In the genomic region with DNA sequence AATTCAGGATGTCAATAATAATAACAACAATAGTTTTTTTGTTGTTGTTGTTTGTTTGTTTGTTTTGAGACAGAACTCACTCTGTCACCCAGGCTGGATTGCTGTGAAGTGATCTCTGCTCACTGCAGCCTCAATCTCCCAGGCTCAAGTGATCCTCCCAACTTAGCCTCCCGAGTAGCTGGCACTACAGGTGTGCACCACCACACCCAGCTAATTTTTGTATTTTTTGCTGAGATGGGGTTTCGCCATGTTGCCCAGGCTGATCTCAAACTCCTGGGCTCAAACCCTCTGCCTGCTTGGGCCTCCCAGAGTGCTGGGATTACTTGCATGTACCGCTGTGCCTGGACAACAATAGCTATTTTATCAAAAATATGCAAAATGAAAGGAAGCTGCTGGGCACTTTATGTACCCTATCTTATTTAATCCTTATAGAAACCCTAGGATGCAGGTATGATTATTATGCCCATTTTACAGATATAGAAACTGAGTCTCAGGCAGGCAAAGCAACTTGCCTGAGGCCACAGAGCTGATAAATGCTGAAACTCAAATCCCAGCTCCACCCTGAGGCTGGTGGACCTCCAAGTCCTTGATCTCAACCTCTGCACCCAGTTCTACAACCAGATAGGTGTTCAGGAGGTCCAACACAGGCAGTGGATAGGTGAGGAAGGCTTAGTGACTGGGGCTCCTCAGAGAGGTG, we compare ENCODE assay signal across 15 cellular contexts.
"Had no signal": no experiment of that assay in that cellular context is flagged by ENCODE, and none has a peak within 500 bp of the region (broad histone marks: within the 10 kb centered on the region; RNA-seq: fewer than 3 reads in every experiment).

No MANE protein-coding gene starts in this region.

- H3K9me3 ChIP-seq: colonic mucosa, heart left ventricle, mucosa of descending colon, neutrophil, right atrium auricular region, thyroid gland had no signal

- H3K27me3 ChIP-seq: colonic mucosa, heart left ventricle, neutrophil, right atrium auricular region, thyroid gland had no signal

- H3K36me3 ChIP-seq: colonic mucosa, heart left ventricle, neutrophil, right atrium auricular region, thyroid gland had no signal

- DNase-seq: colonic mucosa; dermis blood vessel endothelial cell; effector CD4-positive, alpha-beta T cell; heart left ventricle; kidney glomerular epithelial cell; mammary epithelial cell; mucosa of descending colon; naive thymus-derived CD8-positive, alpha-beta T cell; stimulated activated CD4-positive, alpha-beta T cell treated with anti-CD3 and anti-CD28 coated beads, Interleukin-2, amount 100 ng/mL, for 48 hours; stimulated activated CD8-positive, alpha-beta memory T cell treated with anti-CD3 and anti-CD28 coated beads, Interleukin-4, amount 100 ng/mL, for 48 hours had no signal

- ATAC-seq: mucosa of descending colon; naive thymus-derived CD8-positive, alpha-beta T cell; stimulated activated effector memory CD8-positive, alpha-beta T cell treated with anti-CD3 and anti-CD28 coated beads, Interleukin-12 subunit alpha, Interleukin-12 subunit beta, amount 100 ng/mL, for 72 hours had no signal

- H3K4me1 ChIP-seq: colonic mucosa, heart left ventricle, right atrium auricular region had no signal

- H3K4me3 ChIP-seq: colonic mucosa, heart left ventricle, mucosa of descending colon, right atrium auricular region, smooth muscle cell, thyroid gland had no signal

- H3K27ac ChIP-seq: colonic mucosa, heart left ventricle, neutrophil, right atrium auricular region, thyroid gland had no signal
